ENCODE assay signal across 8 cellular contexts in genomic region chr22:25085930-25086901, GRCh38.
DNase-seq lines count a peak whose midpoint lies in the region; ATAC-seq, FAIRE-seq and TF ChIP-seq lines count a peak whose summit lies in the region.

No MANE protein-coding gene starts in this region.

- H3K27ac Mint-ChIP-seq in CD8-positive, alpha-beta T cell: peak overlapping the region; percentile 45

- DNase-seq in CD8-positive, alpha-beta T cell: no peak
- peak; percentile 51 for DNase-seq in HuH-7 (ENCODE audit: low spot score)
- peak; percentile 67 for DNase-seq in Right ventricle myocardium superior
- DNase-seq in HTR-8/SVneo (ENCODE audit: insufficient read length, low spot score): no peak
- no peak for DNase-seq in AG08396 (ENCODE audit: low spot score)
- DNase-seq in D341Med (ENCODE audit: low spot score): no peak
- no peak for DNase-seq in NCI-H526 (lab: John Stamatoyannopoulos, UW)

- intact Hi-C loops in CD8-positive, alpha-beta T cell (cut with DNase I, micrococcal nuclease): no loop called here
- intact Hi-C loops in Right ventricle myocardium superior (cut with DNase I): no loop called here

- no peaks in the 10 kb centered on the region for H3K9me3 ChIP-seq in CD8-positive, alpha-beta T cell (ENCODE audit: low read length)

- no peak for FAIRE-seq in HTR-8/SVneo (lab: Jason Lieb, UNC)

- ATAC-seq in CD8-positive, alpha-beta T cell: no peak
- ATAC-seq in GM19455 (IDR thresholded peaks at IDR 0.05; ENCODE audit: unreplicated experiment): peak; percentile 64
- ATAC-seq in Right ventricle myocardium superior (ENCODE audit: poor library complexity): peak; percentile 86

- CTCF ChIA-PET in CD8-positive, alpha-beta T cell (lab: Charles Lee): interaction anchor here (0.6 to 1.6 kb wide), 4 partner anchors 14 to 116 kb away, joined by 3 to 6 read pairs (median 4); no protein-coding TSS in a partner anchor

- H3K36me3 ChIP-seq in CD8-positive, alpha-beta T cell (ENCODE audit: insufficient read depth, low read length): no peaks in the 10 kb centered on the region

- no peak for TF ChIP-seq CTCF in CD8-positive, alpha-beta T cell (IDR thresholded peaks at IDR 0.05)

- no peak overlapping the region for H3K4me3 Mint-ChIP-seq in CD8-positive, alpha-beta T cell

- H3K27me3 ChIP-seq in CD8-positive, alpha-beta T cell (ENCODE audit: insufficient read depth, low read length): no peaks in the 10 kb centered on the region

- no peaks in the 10 kb centered on the region for H3K36me3 Mint-ChIP-seq in CD8-positive, alpha-beta T cell

- H3K4me1 ChIP-seq in CD8-positive, alpha-beta T cell (ENCODE audit: insufficient read depth, low read length): peaks cover 15% of the 10 kb centered on the region

- H3K4me1 Mint-ChIP-seq in CD8-positive, alpha-beta T cell (ENCODE audit: low read depth): peaks cover 33% of the 10 kb centered on the region

- no peaks in the 10 kb centered on the region for H3K27me3 Mint-ChIP-seq in CD8-positive, alpha-beta T cell (ENCODE audit: low read depth)

- no peak overlapping the region for H3K4me3 ChIP-seq in CD8-positive, alpha-beta T cell (ENCODE audit: low read depth, low read length)

- POLR2A ChIA-PET in CD8-positive, alpha-beta T cell (lab: Charles Lee): interaction anchor here (1.2 kb wide), 1 partner anchor 10 kb away, joined by 4 read pairs; no protein-coding TSS in a partner anchor

- H3K9me3 Mint-ChIP-seq in CD8-positive, alpha-beta T cell: no peaks in the 10 kb centered on the region

- H3K27ac ChIP-seq in CD8-positive, alpha-beta T cell (ENCODE audit: low read depth, low read length): no peak overlapping the region

Comparison
In these comparisons a context has a peak if more than half of its experiments do, and no peak if none do; other contexts are left out.
1. DNase-seq: peak in HuH-7 (single experiment) and Right ventricle myocardium superior (single experiment); none in CD8-positive, alpha-beta T cell (0 of 7), HTR-8/SVneo (single experiment), AG08396 (single experiment), D341Med (single experiment) and NCI-H526 (0 of 2).